Comparison of ENCODE assay signal across 27 cellular contexts in genomic region chr1:177848577-177848976, GRCh38.
A peak's percentile ranks its signal among the peaks of the same experiment; 100 is the strongest.
DNase-seq lines count a peak whose midpoint lies in the region; ATAC-seq and TF ChIP-seq lines count a peak whose summit lies in the region.
"Had no signal": no experiment of that assay in that cellular context is flagged by ENCODE, and none has a peak within 500 bp of the region (broad histone marks: within the 10 kb centered on the region; RNA-seq: fewer than 3 reads in every experiment).

No MANE protein-coding gene starts in this region.

- H3K36me3 Mint-ChIP-seq in activated T-helper 1 cell treated with anti-CD3 and anti-CD28 coated beads, Interleukin-12 subunit alpha, Interleukin-12 subunit beta, Interleukin-2, Interleukin-4 antibody, amounts not matched to agents 30 ng/mL and 10 ng/mL and 1 ng/mL, durations not matched to agents 14 hours and 24 hours and 36 hours (ENCODE audit: low read depth), result no peaks in the 10 kb centered on the region
- H3K36me3 Mint-ChIP-seq in progenitor cell of endocrine pancreas (ENCODE audit: insufficient read depth), result no peaks in the 10 kb centered on the region
- H3K36me3 Mint-ChIP-seq: activated CD4-positive, alpha-beta memory T cell treated with anti-CD3 and anti-CD28 coated beads for 36 hours; CD8-positive, alpha-beta memory T cell; IgD-negative memory B cell; neural progenitor cell had no signal

- ATAC-seq in stimulated activated naive CD8-positive, alpha-beta T cell treated with anti-CD3 and anti-CD28 coated beads, Interleukin-15, amount 100 ng/mL, for 72 hours, result no peak
- ATAC-seq: HCT116, mucosa of descending colon, SK-N-SH treated with all-trans-retinoic acid at 6 μM for 48 hours had no signal

- TF ChIP-seq CTCF in foreskin fibroblast (IDR thresholded peaks at IDR 0.05; ENCODE audit: low read depth, low read length), result no peak
- no peak for TF ChIP-seq CTCF in progenitor cell of endocrine pancreas (IDR thresholded peaks at IDR 0.05; ENCODE audit: unreplicated experiment)

- peaks cover 3% of the 10 kb centered on the region for H3K9me3 Mint-ChIP-seq in activated T-helper 1 cell treated with anti-CD3 and anti-CD28 coated beads, Interleukin-12 subunit alpha, Interleukin-12 subunit beta, Interleukin-2, Interleukin-4 antibody, amounts not matched to agents 30 ng/mL and 10 ng/mL and 1 ng/mL, durations not matched to agents 14 hours and 24 hours and 36 hours
- H3K9me3 Mint-ChIP-seq in stimulated activated naive CD8-positive, alpha-beta T cell treated with anti-CD3 and anti-CD28 coated beads, Interleukin-15, amount 100 ng/mL, for 72 hours, result peaks cover 5 to 25% of the 10 kb centered on the region in 2 donors
- H3K9me3 Mint-ChIP-seq in progenitor cell of endocrine pancreas (ENCODE audit: low read depth), result no peaks in the 10 kb centered on the region
- H3K9me3 Mint-ChIP-seq: activated B cell treated with CpG ODN at 0.5 μM for 24 hours; neural progenitor cell; stimulated activated naive CD8-positive, alpha-beta T cell treated with anti-CD3 and anti-CD28 coated beads, Interleukin-15, Interleukin-2, amounts not matched to agents 100 ng/mL and 50 ng/mL, for 24 hours had no signal

- no peak overlapping the region for H3K4me3 ChIP-seq in foreskin fibroblast (ENCODE audit: low read depth in 1 of 2, low read length in 2 of 2)
- H3K4me3 ChIP-seq: heart right ventricle, mucosa of descending colon, neural progenitor cell, Peyer's patch, smooth muscle cell, tibial nerve had no signal

- no peaks in the 10 kb centered on the region for H3K4me1 Mint-ChIP-seq in activated T-helper 1 cell treated with anti-CD3 and anti-CD28 coated beads, Interleukin-12 subunit alpha, Interleukin-12 subunit beta, Interleukin-2, Interleukin-4 antibody, amounts not matched to agents 30 ng/mL and 10 ng/mL and 1 ng/mL, durations not matched to agents 14 hours and 24 hours and 36 hours (ENCODE audit: low read depth)
- H3K4me1 Mint-ChIP-seq in stimulated activated naive CD8-positive, alpha-beta T cell treated with anti-CD3 and anti-CD28 coated beads, Interleukin-15, amount 100 ng/mL, for 72 hours, result no peaks in the 10 kb centered on the region
- H3K4me1 Mint-ChIP-seq in progenitor cell of endocrine pancreas (ENCODE audit: low read depth), result no peaks in the 10 kb centered on the region
- H3K4me1 Mint-ChIP-seq: activated B cell treated with CpG ODN at 0.5 μM for 24 hours; CD8-positive, alpha-beta memory T cell; IgD-negative memory B cell; immature natural killer cell had no signal

- peak overlapping the region; percentile 50 for H3K27ac Mint-ChIP-seq in activated T-helper 1 cell treated with anti-CD3 and anti-CD28 coated beads, Interleukin-12 subunit alpha, Interleukin-12 subunit beta, Interleukin-2, Interleukin-4 antibody, amounts not matched to agents 30 ng/mL and 10 ng/mL and 1 ng/mL, durations not matched to agents 14 hours and 24 hours and 36 hours
- H3K27ac Mint-ChIP-seq in stimulated activated naive CD8-positive, alpha-beta T cell treated with anti-CD3 and anti-CD28 coated beads, Interleukin-15, amount 100 ng/mL, for 72 hours, result no peak overlapping the region
- H3K27ac Mint-ChIP-seq in progenitor cell of endocrine pancreas, result no peak overlapping the region
- H3K27ac Mint-ChIP-seq: activated B cell treated with CpG ODN at 0.5 μM for 24 hours; activated CD4-positive, alpha-beta memory T cell treated with anti-CD3 and anti-CD28 coated beads for 36 hours; CD8-positive, alpha-beta memory T cell; IgD-negative memory B cell; immature natural killer cell; stimulated activated naive CD8-positive, alpha-beta T cell treated with anti-CD3 and anti-CD28 coated beads, Interleukin-15, Interleukin-2, amounts not matched to agents 100 ng/mL and 50 ng/mL, for 24 hours; T-helper 2 cell treated with Interferon-gamma antibody and Interleukin-4, amounts not matched to agents 5 μg/mL and 100 μg/mL, for 36 hours had no signal

- intact Hi-C loops in activated T-helper 1 cell treated with anti-CD3 and anti-CD28 coated beads, Interleukin-12 subunit alpha, Interleukin-12 subunit beta, Interleukin-2, Interleukin-4 antibody, amounts not matched to agents 30 ng/mL and 10 ng/mL and 1 ng/mL, durations not matched to agents 14 hours and 24 hours and 36 hours (cut with micrococcal nuclease), result no loop called here

- no peak overlapping the region for H3K4me3 Mint-ChIP-seq in activated T-helper 1 cell treated with anti-CD3 and anti-CD28 coated beads, Interleukin-12 subunit alpha, Interleukin-12 subunit beta, Interleukin-2, Interleukin-4 antibody, amounts not matched to agents 30 ng/mL and 10 ng/mL and 1 ng/mL, durations not matched to agents 14 hours and 24 hours and 36 hours
- H3K4me3 Mint-ChIP-seq in stimulated activated naive CD8-positive, alpha-beta T cell treated with anti-CD3 and anti-CD28 coated beads, Interleukin-15, amount 100 ng/mL, for 72 hours, result no peak overlapping the region
- H3K4me3 Mint-ChIP-seq in progenitor cell of endocrine pancreas (ENCODE audit: low read depth), result no peak overlapping the region
- H3K4me3 Mint-ChIP-seq: activated B cell treated with CpG ODN at 0.5 μM for 24 hours; activated CD4-positive, alpha-beta memory T cell treated with anti-CD3 and anti-CD28 coated beads for 36 hours; CD8-positive, alpha-beta memory T cell; IgD-negative memory B cell; immature natural killer cell; neural progenitor cell; stimulated activated naive CD8-positive, alpha-beta T cell treated with anti-CD3 and anti-CD28 coated beads, Interleukin-15, Interleukin-2, amounts not matched to agents 100 ng/mL and 50 ng/mL, for 24 hours; T-helper 2 cell treated with Interferon-gamma antibody and Interleukin-4, amounts not matched to agents 5 μg/mL and 100 μg/mL, for 36 hours had no signal

- DNase-seq in EH (ENCODE audit: low read depth), result peak; percentile 53
- peak; percentile 85 for DNase-seq in HT1080 (ENCODE audit: low read depth)
- no peak for DNase-seq in activated T-helper 1 cell treated with anti-CD3 and anti-CD28 coated beads, Interleukin-12 subunit alpha, Interleukin-12 subunit beta, Interleukin-2, Interleukin-4 antibody, amounts not matched to agents 30 ng/mL and 10 ng/mL and 1 ng/mL, durations not matched to agents 14 hours and 24 hours and 36 hours (ENCODE audit: low spot score)
- peak; percentile 54 to 72 for DNase-seq in foreskin fibroblast
- DNase-seq in stimulated activated naive CD8-positive, alpha-beta T cell treated with anti-CD3 and anti-CD28 coated beads, Interleukin-15, amount 100 ng/mL, for 72 hours, result no peak
- DNase-seq in progenitor cell of endocrine pancreas (ENCODE audit: low spot score, unreplicated experiment), result no peak
- DNase-seq in NCI-H146 (lab: John Stamatoyannopoulos, UW), result no peak
- no peak for DNase-seq in dermis blood vessel endothelial cell
- DNase-seq: activated B cell treated with CpG ODN at 0.5 μM for 24 hours; activated CD4-positive, alpha-beta memory T cell treated with anti-CD3 and anti-CD28 coated beads for 36 hours; activated naive CD4-positive, alpha-beta T cell treated with Interleukin-2 at 50 U/mL for 16 hours; activated T-cell treated with anti-CD3 and anti-CD28 coated beads for 4 hours; CD8-positive, alpha-beta memory T cell; DMS79 treated with DMSO at 0.1 percent for 48 hours; heart right ventricle; immature natural killer cell; mucosa of descending colon; Peyer's patch; stimulated activated CD4-positive, alpha-beta T cell treated with anti-CD3 and anti-CD28 coated beads, Interleukin-4, amount 100 ng/mL, for 1 hour had no signal

- no peaks in the 10 kb centered on the region for H3K27me3 Mint-ChIP-seq in activated T-helper 1 cell treated with anti-CD3 and anti-CD28 coated beads, Interleukin-12 subunit alpha, Interleukin-12 subunit beta, Interleukin-2, Interleukin-4 antibody, amounts not matched to agents 30 ng/mL and 10 ng/mL and 1 ng/mL, durations not matched to agents 14 hours and 24 hours and 36 hours (ENCODE audit: insufficient read depth)
- no peaks in the 10 kb centered on the region for H3K27me3 Mint-ChIP-seq in stimulated activated naive CD8-positive, alpha-beta T cell treated with anti-CD3 and anti-CD28 coated beads, Interleukin-15, amount 100 ng/mL, for 72 hours
- H3K27me3 Mint-ChIP-seq in progenitor cell of endocrine pancreas, result peaks cover 24% of the 10 kb centered on the region
- H3K27me3 Mint-ChIP-seq: activated B cell treated with CpG ODN at 0.5 μM for 24 hours; activated CD4-positive, alpha-beta memory T cell treated with anti-CD3 and anti-CD28 coated beads for 36 hours; CD8-positive, alpha-beta memory T cell; stimulated activated naive CD8-positive, alpha-beta T cell treated with anti-CD3 and anti-CD28 coated beads, Interleukin-15, Interleukin-2, amounts not matched to agents 100 ng/mL and 50 ng/mL, for 24 hours had no signal

Comparison
In these comparisons a context has a peak if more than half of its experiments do, and no peak if none do; other contexts are left out.
1. DNase-seq: peak in EH (single experiment), HT1080 (single experiment) and foreskin fibroblast (2 of 2); none in activated T-helper 1 cell treated with anti-CD3 and anti-CD28 coated beads, Interleukin-12 subunit alpha, Interleukin-12 subunit beta, Interleukin-2, Interleukin-4 antibody, amounts not matched to agents 30 ng/mL and 10 ng/mL and 1 ng/mL, durations not matched to agents 14 hours and 24 hours and 36 hours (single experiment), stimulated activated naive CD8-positive, alpha-beta T cell treated with anti-CD3 and anti-CD28 coated beads, Interleukin-15, amount 100 ng/mL, for 72 hours (0 of 2), progenitor cell of endocrine pancreas (single experiment), NCI-H146 (single experiment) and dermis blood vessel endothelial cell (single experiment).